In genomic region chr15:35560258-35560657, GRCh38 we compare ENCODE assay signal across 26 cellular contexts. TPM values are rescaled to one million over a fixed set of nuclear protein-coding genes. Genes with fewer than 3 reads are reported as not detected.
A peak's percentile ranks its signal among the peaks of the same experiment; 100 is the strongest.
DNase-seq lines count a peak whose midpoint lies in the region; ATAC-seq, FAIRE-seq and TF ChIP-seq lines count a peak whose summit lies in the region.
"Had no signal": no experiment of that assay in that cellular context is flagged by ENCODE, and none has a peak within 500 bp of the region (broad histone marks: within the 10 kb centered on the region; RNA-seq: fewer than 3 reads in every experiment).

No MANE protein-coding gene starts in this region.

- H3K27ac Mint-ChIP-seq in MCF 10A (ENCODE audit: low read depth, unreplicated experiment), result peak overlapping the region; percentile 4
- peak overlapping the region; percentile 32; the same call in 1 of the 2 replicates for H3K27ac Mint-ChIP-seq in GM23338
- H3K27ac Mint-ChIP-seq: B cell; CD4-positive, alpha-beta T cell; CD8-positive, alpha-beta T cell had no signal

- FAIRE-seq in small intestine (lab: Jason Lieb, UNC), result no peak
- FAIRE-seq: A549, G401.6, GM12891 had no signal

- H3K4me3 Mint-ChIP-seq in MCF 10A (ENCODE audit: unreplicated experiment) (no peak overlapping the region), GM23338 (no peak overlapping the region)
- H3K4me3 Mint-ChIP-seq: B cell; CD4-positive, alpha-beta T cell; CD8-positive, alpha-beta T cell had no signal

- no peaks in the 10 kb centered on the region for H3K27me3 Mint-ChIP-seq in MCF 10A (ENCODE audit: insufficient read depth, unreplicated experiment)
- H3K27me3 Mint-ChIP-seq in GM23338 (ENCODE audit: insufficient read depth, low read depth, poor library complexity), result no peaks in the 10 kb centered on the region
- H3K27me3 Mint-ChIP-seq: B cell; CD4-positive, alpha-beta T cell had no signal

- no TSS peak for BruUV-seq in MCF 10A (replicated peaks; lab: Mats Ljungman, UMichigan)

- H3K36me3 ChIP-seq in breast epithelium (no peaks in the 10 kb centered on the region), GM23338 (ENCODE audit: insufficient read depth) (no peaks in the 10 kb centered on the region), small intestine (ENCODE audit: control insufficient read depth in 2 of 2, insufficient read depth in 2 of 2, low read length in 2 of 2) (no peaks in the 10 kb centered on the region)
- H3K36me3 ChIP-seq: BLaER1 treated with 17β-estradiol and CSF1 and Interleukin-3, amounts not matched to agents 10 nM and 100 nM had no signal

- WGBS in small intestine, 3 donors, result 17 to 72% (median 45%) methylated on average over 1 of the region's 1 CpG

- ATAC-seq in GM23338 (no peak), left lobe of liver (peak; percentile 29), HG02973 (IDR thresholded peaks at IDR 0.05; ENCODE audit: unreplicated experiment) (no peak), HG03025 (IDR thresholded peaks at IDR 0.05; ENCODE audit: low FRiP score, unreplicated experiment) (no peak)
- ATAC-seq: A549; CD8-positive, alpha-beta T cell had no signal

- H3K27ac ChIP-seq in breast epithelium (no peak overlapping the region), GM23338 (ENCODE audit: low read depth) (no peak overlapping the region), small intestine (ENCODE audit: low read depth in 1 of 2, low read length in 1 of 2) (no peak overlapping the region)
- H3K27ac ChIP-seq: 22Rv1; A549; BLaER1 treated with 17β-estradiol and CSF1 and Interleukin-3, amounts not matched to agents 10 nM and 100 nM; C4-2B had no signal

- no peaks in the 10 kb centered on the region for H3K9me3 Mint-ChIP-seq in MCF 10A (ENCODE audit: unreplicated experiment)
- H3K9me3 Mint-ChIP-seq in GM23338, result no peaks in the 10 kb centered on the region
- H3K9me3 Mint-ChIP-seq: CD4-positive, alpha-beta T cell; CD8-positive, alpha-beta T cell had no signal

- H3K27me3 ChIP-seq in breast epithelium (no peaks in the 10 kb centered on the region), GM23338 (ENCODE audit: insufficient read depth) (no peaks in the 10 kb centered on the region), small intestine (ENCODE audit: control insufficient read depth in 2 of 2, insufficient read depth in 2 of 2, low read length in 2 of 2) (no peaks in the 10 kb centered on the region)
- H3K27me3 ChIP-seq: BLaER1 treated with 17β-estradiol and CSF1 and Interleukin-3, amounts not matched to agents 10 nM and 100 nM had no signal

- intact Hi-C loops in MCF 10A (cut with micrococcal nuclease), result loop anchor here (5.0 kb wide), 1 partner anchor 72 kb away; no protein-coding TSS in a partner anchor
- intact Hi-C loops in breast epithelium (cut with DNase I; ENCODE audit: low total_unique reads), result no loop called here

- TF ChIP-seq CTCF in MCF 10A (IDR thresholded peaks at IDR 0.05; ENCODE audit: unreplicated experiment), result no peak
- no peak for TF ChIP-seq CTCF in breast epithelium (IDR thresholded peaks at IDR 0.05)
- TF ChIP-seq CTCF in GM23338 (conservative IDR thresholded peaks at IDR 0.05; ENCODE audit: low read depth in 2 of 2), result no peak

- no peaks in the 10 kb centered on the region for H3K36me3 Mint-ChIP-seq in MCF 10A (ENCODE audit: insufficient read depth, unreplicated experiment)
- no peaks in the 10 kb centered on the region for H3K36me3 Mint-ChIP-seq in GM23338 (ENCODE audit: low read depth)
- H3K36me3 Mint-ChIP-seq: CD8-positive, alpha-beta T cell had no signal

- H3K9me3 ChIP-seq in breast epithelium (no peaks in the 10 kb centered on the region), small intestine (ENCODE audit: control insufficient read depth, low read depth) (no peaks in the 10 kb centered on the region)
- H3K9me3 ChIP-seq: A549; BLaER1 treated with 17β-estradiol and CSF1 and Interleukin-3, amounts not matched to agents 10 nM and 100 nM; Caco-2 had no signal

- DNase-seq in MCF 10A (ENCODE audit: unreplicated experiment) (no peak), breast epithelium (ENCODE audit: low spot score in 2 of 2) (no peak), GM23338 (ENCODE audit: low spot score) (no peak), left lobe of liver (ENCODE audit: low spot score) (no peak), small intestine (peak; percentile 62)
- no peak for DNase-seq in NK-92 treated with Interleukin-12 subunit alpha and Interleukin-12 subunit beta, amount 100 ng/mL, for 24 hours (lab: John Stamatoyannopoulos, UW)
- DNase-seq: AML-193; Caco-2; Calu3; CD4-positive, alpha-beta T cell; CD8-positive, alpha-beta T cell; DMS 273 treated with DMSO at 0.1 percent for 48 hours; DMS153; DMS53; DMS79; DND-41; GF-D8 had no signal

- H3K4me2 ChIP-seq in GM23338, result no peak overlapping the region
- H3K4me2 ChIP-seq: A549; BLaER1 treated with 17β-estradiol and CSF1 and Interleukin-3, amounts not matched to agents 10 nM and 100 nM had no signal

- no peaks in the 10 kb centered on the region for H4K20me1 ChIP-seq in GM23338 (replicated peaks; ENCODE audit: insufficient read depth)
- H4K20me1 ChIP-seq: BLaER1 treated with 17β-estradiol and CSF1 and Interleukin-3, amounts not matched to agents 10 nM and 100 nM had no signal

- H3K4me3 ChIP-seq in breast epithelium (no peak overlapping the region), GM23338 (no peak overlapping the region), small intestine (ENCODE audit: low read depth in 1 of 2, low read length in 2 of 2) (no peak overlapping the region)
- H3K4me3 ChIP-seq: A549; BLaER1 treated with 17β-estradiol and CSF1 and Interleukin-3, amounts not matched to agents 10 nM and 100 nM had no signal

- POLR2A ChIA-PET in MCF 10A (lab: Yijun Ruan, JAX), result no interaction called here

- peaks cover 14% of the 10 kb centered on the region for H3K4me1 Mint-ChIP-seq in MCF 10A (ENCODE audit: insufficient read depth, unreplicated experiment)
- peaks cover 2% of the 10 kb centered on the region; the same call in 1 of the 3 replicates for H3K4me1 Mint-ChIP-seq in GM23338
- H3K4me1 Mint-ChIP-seq: B cell had no signal

- no peaks in the 10 kb centered on the region for H3K4me1 ChIP-seq in breast epithelium
- H3K4me1 ChIP-seq in GM23338 (ENCODE audit: insufficient read depth), result no peaks in the 10 kb centered on the region
- peaks cover 0 to 3% of the 10 kb centered on the region in 2 donors for H3K4me1 ChIP-seq in small intestine (ENCODE audit: control insufficient read depth in 2 of 2, insufficient read depth in 1 of 2, low read depth in 1 of 2, low read length in 1 of 2)
- H3K4me1 ChIP-seq: BLaER1 treated with 17β-estradiol and CSF1 and Interleukin-3, amounts not matched to agents 10 nM and 100 nM; Caco-2 had no signal

- CTCF ChIA-PET in MCF 10A (lab: Yijun Ruan, JAX), result no interaction called here

- H3K79me2 ChIP-seq in GM23338 (replicated peaks; ENCODE audit: insufficient read depth), result no peaks in the 10 kb centered on the region

- no peaks in the 10 kb centered on the region for H3K9me2 ChIP-seq in GM23338 (ENCODE audit: insufficient read depth)

- TF ChIP-seq POLR2A in breast epithelium (IDR thresholded peaks at IDR 0.05), result no peak

- no peak overlapping the region for H2AFZ ChIP-seq in GM23338

- H3F3A ChIP-seq in GM23338 (replicated peaks; ENCODE audit: low read depth), result no peaks in the 10 kb centered on the region

TF ChIP-seq in GM23338, 12 proteins besides CTCF, POLR2A, EP300 and RAD21 (continues in another document):
- TF ChIP-seq ETS1 (IDR thresholded peaks at IDR 0.05) (no peak), JUNB (IDR thresholded peaks at IDR 0.05; ENCODE audit: unreplicated experiment) (no peak), ZNF114 (CRISPR knock-in tag; IDR thresholded peaks at IDR 0.05) (no peak), EZH2 (IDR thresholded peaks at IDR 0.05; ENCODE audit: low read depth, unreplicated experiment) (no peak), CREB1 (CRISPR knock-in tag; IDR thresholded peaks at IDR 0.05; ENCODE audit: low read depth) (no peak)
- TF ChIP-seq, protein P1, sequence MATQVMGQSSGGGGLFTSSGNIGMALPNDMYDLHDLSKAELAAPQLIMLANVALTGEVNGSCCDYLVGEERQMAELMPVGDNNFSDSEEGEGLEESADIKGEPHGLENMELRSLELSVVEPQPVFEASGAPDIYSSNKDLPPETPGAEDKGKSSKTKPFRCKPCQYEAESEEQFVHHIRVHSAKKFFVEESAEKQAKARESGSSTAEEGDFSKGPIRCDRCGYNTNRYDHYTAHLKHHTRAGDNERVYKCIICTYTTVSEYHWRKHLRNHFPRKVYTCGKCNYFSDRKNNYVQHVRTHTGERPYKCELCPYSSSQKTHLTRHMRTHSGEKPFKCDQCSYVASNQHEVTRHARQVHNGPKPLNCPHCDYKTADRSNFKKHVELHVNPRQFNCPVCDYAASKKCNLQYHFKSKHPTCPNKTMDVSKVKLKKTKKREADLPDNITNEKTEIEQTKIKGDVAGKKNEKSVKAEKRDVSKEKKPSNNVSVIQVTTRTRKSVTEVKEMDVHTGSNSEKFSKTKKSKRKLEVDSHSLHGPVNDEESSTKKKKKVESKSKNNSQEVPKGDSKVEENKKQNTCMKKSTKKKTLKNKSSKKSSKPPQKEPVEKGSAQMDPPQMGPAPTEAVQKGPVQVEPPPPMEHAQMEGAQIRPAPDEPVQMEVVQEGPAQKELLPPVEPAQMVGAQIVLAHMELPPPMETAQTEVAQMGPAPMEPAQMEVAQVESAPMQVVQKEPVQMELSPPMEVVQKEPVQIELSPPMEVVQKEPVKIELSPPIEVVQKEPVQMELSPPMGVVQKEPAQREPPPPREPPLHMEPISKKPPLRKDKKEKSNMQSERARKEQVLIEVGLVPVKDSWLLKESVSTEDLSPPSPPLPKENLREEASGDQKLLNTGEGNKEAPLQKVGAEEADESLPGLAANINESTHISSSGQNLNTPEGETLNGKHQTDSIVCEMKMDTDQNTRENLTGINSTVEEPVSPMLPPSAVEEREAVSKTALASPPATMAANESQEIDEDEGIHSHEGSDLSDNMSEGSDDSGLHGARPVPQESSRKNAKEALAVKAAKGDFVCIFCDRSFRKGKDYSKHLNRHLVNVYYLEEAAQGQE (IDR thresholded peaks at IDR 0.05; ENCODE audit: unreplicated experiment), result no peak

RNA-seq across cellular contexts. Expression of gene DPH6, which starts 14.3 kb away (rescaled TPM):
- total RNA-seq in MCF 10A (2022) (20.3 and 21.4 TPM in 2 replicates), breast epithelium (10 to 100 TPM; 18.0 to 25.2 (median 20.8) TPM), left lobe of liver (7.3 TPM)
- 37.9 and 44.5 TPM in 2 replicates for total RNA-seq in GM23338 (2014; rRNA removed; shearing (Covaris generic))
- polyA plus RNA-seq in GM23338 (2016; fragmentation: Nextera tagmentation; extraction: Ambion mirVana) (42.4 and 46.9 TPM in 2 replicates), small intestine (10 to 100 TPM in 1 of 3 donors, 1 to 10 TPM in 2; 7.4 to 16.5 (median 8.3) TPM)
